Comparison of ENCODE assay signal across 1 cellular context in the genomic region with DNA sequence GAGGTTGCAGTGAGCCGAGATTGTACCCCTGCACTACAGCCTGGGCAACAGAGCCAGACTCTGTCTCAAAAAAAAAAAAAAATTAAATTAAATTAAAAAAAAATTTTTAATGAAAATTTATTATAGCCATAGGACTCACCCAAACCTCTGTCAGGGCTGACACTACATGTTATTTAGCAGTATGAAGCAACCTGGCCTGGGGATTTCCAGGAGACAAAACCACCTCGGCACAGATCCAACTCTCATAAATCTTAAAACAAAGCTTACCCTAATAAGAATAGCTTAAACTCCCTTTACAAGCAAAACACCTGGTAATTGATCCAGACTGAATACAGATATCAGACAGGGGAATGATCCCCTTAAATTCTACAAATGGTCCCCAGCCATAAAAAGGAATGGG.
TF ChIP-seq lines count a peak whose summit lies in the region.

No MANE protein-coding gene starts in this region.

TF ChIP-seq in GM23338, 12 proteins besides CTCF, POLR2A, EP300 and RAD21 (continued from another document):
- TF ChIP-seq, protein P1, sequence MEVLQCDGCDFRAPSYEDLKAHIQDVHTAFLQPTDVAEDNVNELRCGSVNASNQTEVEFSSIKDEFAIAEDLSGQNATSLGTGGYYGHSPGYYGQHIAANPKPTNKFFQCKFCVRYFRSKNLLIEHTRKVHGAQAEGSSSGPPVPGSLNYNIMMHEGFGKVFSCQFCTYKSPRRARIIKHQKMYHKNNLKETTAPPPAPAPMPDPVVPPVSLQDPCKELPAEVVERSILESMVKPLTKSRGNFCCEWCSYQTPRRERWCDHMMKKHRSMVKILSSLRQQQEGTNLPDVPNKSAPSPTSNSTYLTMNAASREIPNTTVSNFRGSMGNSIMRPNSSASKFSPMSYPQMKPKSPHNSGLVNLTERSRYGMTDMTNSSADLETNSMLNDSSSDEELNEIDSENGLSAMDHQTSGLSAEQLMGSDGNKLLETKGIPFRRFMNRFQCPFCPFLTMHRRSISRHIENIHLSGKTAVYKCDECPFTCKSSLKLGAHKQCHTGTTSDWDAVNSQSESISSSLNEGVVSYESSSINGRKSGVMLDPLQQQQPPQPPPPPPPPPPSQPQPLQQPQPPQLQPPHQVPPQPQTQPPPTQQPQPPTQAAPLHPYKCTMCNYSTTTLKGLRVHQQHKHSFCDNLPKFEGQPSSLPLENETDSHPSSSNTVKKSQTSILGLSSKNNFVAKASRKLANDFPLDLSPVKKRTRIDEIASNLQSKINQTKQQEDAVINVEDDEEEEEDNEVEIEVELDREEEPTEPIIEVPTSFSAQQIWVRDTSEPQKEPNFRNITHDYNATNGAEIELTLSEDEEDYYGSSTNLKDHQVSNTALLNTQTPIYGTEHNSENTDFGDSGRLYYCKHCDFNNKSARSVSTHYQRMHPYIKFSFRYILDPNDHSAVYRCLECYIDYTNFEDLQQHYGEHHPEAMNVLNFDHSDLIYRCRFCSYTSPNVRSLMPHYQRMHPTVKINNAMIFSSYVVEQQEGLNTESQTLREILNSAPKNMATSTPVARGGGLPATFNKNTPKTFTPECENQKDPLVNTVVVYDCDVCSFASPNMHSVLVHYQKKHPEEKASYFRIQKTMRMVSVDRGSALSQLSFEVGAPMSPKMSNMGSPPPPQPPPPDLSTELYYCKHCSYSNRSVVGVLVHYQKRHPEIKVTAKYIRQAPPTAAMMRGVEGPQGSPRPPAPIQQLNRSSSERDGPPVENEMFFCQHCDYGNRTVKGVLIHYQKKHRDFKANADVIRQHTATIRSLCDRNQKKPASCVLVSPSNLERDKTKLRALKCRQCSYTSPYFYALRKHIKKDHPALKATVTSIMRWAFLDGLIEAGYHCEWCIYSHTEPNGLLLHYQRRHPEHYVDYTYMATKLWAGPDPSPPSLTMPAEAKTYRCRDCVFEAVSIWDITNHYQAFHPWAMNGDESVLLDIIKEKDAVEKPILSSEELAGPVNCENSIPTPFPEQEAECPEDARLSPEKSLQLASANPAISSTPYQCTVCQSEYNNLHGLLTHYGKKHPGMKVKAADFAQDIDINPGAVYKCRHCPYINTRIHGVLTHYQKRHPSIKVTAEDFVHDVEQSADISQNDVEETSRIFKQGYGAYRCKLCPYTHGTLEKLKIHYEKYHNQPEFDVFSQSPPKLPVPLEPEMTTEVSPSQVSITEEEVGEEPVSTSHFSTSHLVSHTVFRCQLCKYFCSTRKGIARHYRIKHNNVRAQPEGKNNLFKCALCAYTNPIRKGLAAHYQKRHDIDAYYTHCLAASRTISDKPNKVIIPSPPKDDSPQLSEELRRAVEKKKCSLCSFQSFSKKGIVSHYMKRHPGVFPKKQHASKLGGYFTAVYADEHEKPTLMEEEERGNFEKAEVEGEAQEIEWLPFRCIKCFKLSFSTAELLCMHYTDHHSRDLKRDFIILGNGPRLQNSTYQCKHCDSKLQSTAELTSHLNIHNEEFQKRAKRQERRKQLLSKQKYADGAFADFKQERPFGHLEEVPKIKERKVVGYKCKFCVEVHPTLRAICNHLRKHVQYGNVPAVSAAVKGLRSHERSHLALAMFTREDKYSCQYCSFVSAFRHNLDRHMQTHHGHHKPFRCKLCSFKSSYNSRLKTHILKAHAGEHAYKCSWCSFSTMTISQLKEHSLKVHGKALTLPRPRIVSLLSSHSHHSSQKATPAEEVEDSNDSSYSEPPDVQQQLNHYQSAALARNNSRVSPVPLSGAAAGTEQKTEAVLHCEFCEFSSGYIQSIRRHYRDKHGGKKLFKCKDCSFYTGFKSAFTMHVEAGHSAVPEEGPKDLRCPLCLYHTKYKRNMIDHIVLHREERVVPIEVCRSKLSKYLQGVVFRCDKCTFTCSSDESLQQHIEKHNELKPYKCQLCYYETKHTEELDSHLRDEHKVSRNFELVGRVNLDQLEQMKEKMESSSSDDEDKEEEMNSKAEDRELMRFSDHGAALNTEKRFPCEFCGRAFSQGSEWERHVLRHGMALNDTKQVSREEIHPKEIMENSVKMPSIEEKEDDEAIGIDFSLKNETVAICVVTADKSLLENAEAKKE (CRISPR knock-in tag; IDR thresholded peaks at IDR 0.05) = no peak
- TF ChIP-seq, protein P2, sequence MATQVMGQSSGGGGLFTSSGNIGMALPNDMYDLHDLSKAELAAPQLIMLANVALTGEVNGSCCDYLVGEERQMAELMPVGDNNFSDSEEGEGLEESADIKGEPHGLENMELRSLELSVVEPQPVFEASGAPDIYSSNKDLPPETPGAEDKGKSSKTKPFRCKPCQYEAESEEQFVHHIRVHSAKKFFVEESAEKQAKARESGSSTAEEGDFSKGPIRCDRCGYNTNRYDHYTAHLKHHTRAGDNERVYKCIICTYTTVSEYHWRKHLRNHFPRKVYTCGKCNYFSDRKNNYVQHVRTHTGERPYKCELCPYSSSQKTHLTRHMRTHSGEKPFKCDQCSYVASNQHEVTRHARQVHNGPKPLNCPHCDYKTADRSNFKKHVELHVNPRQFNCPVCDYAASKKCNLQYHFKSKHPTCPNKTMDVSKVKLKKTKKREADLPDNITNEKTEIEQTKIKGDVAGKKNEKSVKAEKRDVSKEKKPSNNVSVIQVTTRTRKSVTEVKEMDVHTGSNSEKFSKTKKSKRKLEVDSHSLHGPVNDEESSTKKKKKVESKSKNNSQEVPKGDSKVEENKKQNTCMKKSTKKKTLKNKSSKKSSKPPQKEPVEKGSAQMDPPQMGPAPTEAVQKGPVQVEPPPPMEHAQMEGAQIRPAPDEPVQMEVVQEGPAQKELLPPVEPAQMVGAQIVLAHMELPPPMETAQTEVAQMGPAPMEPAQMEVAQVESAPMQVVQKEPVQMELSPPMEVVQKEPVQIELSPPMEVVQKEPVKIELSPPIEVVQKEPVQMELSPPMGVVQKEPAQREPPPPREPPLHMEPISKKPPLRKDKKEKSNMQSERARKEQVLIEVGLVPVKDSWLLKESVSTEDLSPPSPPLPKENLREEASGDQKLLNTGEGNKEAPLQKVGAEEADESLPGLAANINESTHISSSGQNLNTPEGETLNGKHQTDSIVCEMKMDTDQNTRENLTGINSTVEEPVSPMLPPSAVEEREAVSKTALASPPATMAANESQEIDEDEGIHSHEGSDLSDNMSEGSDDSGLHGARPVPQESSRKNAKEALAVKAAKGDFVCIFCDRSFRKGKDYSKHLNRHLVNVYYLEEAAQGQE (IDR thresholded peaks at IDR 0.05; ENCODE audit: unreplicated experiment) = no peak
- TF ChIP-seq EZH2phosphoT487 (IDR thresholded peaks at IDR 0.05; ENCODE audit: unreplicated experiment) (no peak), STAT1 (IDR thresholded peaks at IDR 0.05; ENCODE audit: unreplicated experiment) (no peak), JUNB (IDR thresholded peaks at IDR 0.05; ENCODE audit: unreplicated experiment) (no peak), EZH2 (IDR thresholded peaks at IDR 0.05; ENCODE audit: low read depth, unreplicated experiment) (no peak), NANOG (IDR thresholded peaks at IDR 0.05; ENCODE audit: borderline replicate concordance) (no peak), ZNF331 (CRISPR knock-in tag; IDR thresholded peaks at IDR 0.05; ENCODE audit: low read depth) (no peak), CREB1 (CRISPR knock-in tag; IDR thresholded peaks at IDR 0.05; ENCODE audit: low read depth) (no peak)
- TF ChIP-seq, protein P3, sequence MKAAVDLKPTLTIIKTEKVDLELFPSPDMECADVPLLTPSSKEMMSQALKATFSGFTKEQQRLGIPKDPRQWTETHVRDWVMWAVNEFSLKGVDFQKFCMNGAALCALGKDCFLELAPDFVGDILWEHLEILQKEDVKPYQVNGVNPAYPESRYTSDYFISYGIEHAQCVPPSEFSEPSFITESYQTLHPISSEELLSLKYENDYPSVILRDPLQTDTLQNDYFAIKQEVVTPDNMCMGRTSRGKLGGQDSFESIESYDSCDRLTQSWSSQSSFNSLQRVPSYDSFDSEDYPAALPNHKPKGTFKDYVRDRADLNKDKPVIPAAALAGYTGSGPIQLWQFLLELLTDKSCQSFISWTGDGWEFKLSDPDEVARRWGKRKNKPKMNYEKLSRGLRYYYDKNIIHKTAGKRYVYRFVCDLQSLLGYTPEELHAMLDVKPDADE (IDR thresholded peaks at IDR 0.05) = no peak
